ENCODE assay signal across 1 cellular context in genomic region chr19:19515764-19516519, GRCh38.
TF ChIP-seq lines count a peak whose summit lies in the region.

NDUFA13 (plus strand) TSS chr19:19516225; CDS start chr19:19516239, 14 bp downstream.

TF ChIP-seq in HepG2, 621 proteins besides CTCF, POLR2A, EP300 and RAD21 (continued from another document and continues in another):
- TF ChIP-seq ZNF609 (CRISPR knock-in tag; IDR thresholded peaks at IDR 0.05; ENCODE audit: borderline replicate concordance) (no peak; the same call in 1 of the 2 replicates), HBP1 (CRISPR knock-in tag; IDR thresholded peaks at IDR 0.05; ENCODE audit: low read depth) (no peak), AFF4 (CRISPR knock-in tag; IDR thresholded peaks at IDR 0.05) (no peak), BCL3 (CRISPR knock-in tag; IDR thresholded peaks at IDR 0.05) (peak; percentile 84), SIX4 (CRISPR knock-in tag; IDR thresholded peaks at IDR 0.05) (no peak), ZFP37 (CRISPR knock-in tag; IDR thresholded peaks at IDR 0.05; ENCODE audit: borderline replicate concordance) (peak; percentile 52; the same call in 1 of the 2 replicates), KDM5A (IDR thresholded peaks at IDR 0.05; ENCODE audit: borderline replicate concordance, low read length) (peak; percentile 86; the same call in 1 of the 2 replicates), ZNF615 (CRISPR knock-in tag; IDR thresholded peaks at IDR 0.05; ENCODE audit: borderline replicate concordance) (peak; percentile 60; the same call in 1 of the 2 replicates), ARNTL (CRISPR knock-in tag; IDR thresholded peaks at IDR 0.05) (peak; percentile 72; the same call in 1 of the 2 replicates), ZBTB7A (CRISPR knock-in tag; IDR thresholded peaks at IDR 0.05) (no peak; the same call in 1 of the 2 replicates), KLF15 (CRISPR knock-in tag; IDR thresholded peaks at IDR 0.05; ENCODE audit: borderline replicate concordance) (0 out of 2 replicates have a peak, but pooled peaks have one; percentile 41), PAXIP1 (CRISPR knock-in tag; conservative IDR thresholded peaks at IDR 0.05) (0 out of 2 replicates have a peak, but pooled peaks have one; percentile 27), SP140L (CRISPR knock-in tag; IDR thresholded peaks at IDR 0.05; ENCODE audit: borderline replicate concordance) (no peak), THAP7 (CRISPR knock-in tag; IDR thresholded peaks at IDR 0.05) (peak; percentile 100), EZH2 (conservative IDR thresholded peaks at IDR 0.05; ENCODE audit: low read depth, low read length) (no peak), ZNF616 (CRISPR knock-in tag; IDR thresholded peaks at IDR 0.05; ENCODE audit: low read depth) (no peak), MYC (CRISPR knock-in tag; IDR thresholded peaks at IDR 0.05; ENCODE audit: borderline replicate concordance) (peak; percentile 85; the same call in 1 of the 2 replicates), MED1 (CRISPR knock-in tag; IDR thresholded peaks at IDR 0.05) (peak; percentile 83), KDM1A (CRISPR knock-in tag; IDR thresholded peaks at IDR 0.05) (no peak), ZNF264 (CRISPR knock-in tag; IDR thresholded peaks at IDR 0.05) (no peak), SMAD1 (CRISPR knock-in tag; IDR thresholded peaks at IDR 0.05; ENCODE audit: borderline replicate concordance, low read depth) (no peak), ZBTB10 (CRISPR knock-in tag; IDR thresholded peaks at IDR 0.05; ENCODE audit: borderline replicate concordance) (peak; percentile 85; the same call in 1 of the 2 replicates), ZNF367 (CRISPR knock-in tag; IDR thresholded peaks at IDR 0.05; ENCODE audit: borderline replicate concordance) (no peak), TGIF2 (CRISPR knock-in tag; IDR thresholded peaks at IDR 0.05) (no peak), CBFB (CRISPR knock-in tag; IDR thresholded peaks at IDR 0.05) (peak; percentile 64; the same call in 1 of the 2 replicates), KMT2B (CRISPR knock-in tag; IDR thresholded peaks at IDR 0.05) (peak; percentile 88), CEBPZ (IDR thresholded peaks at IDR 0.05; ENCODE audit: low read length) (no peak), ZNF749 (CRISPR knock-in tag; IDR thresholded peaks at IDR 0.05; ENCODE audit: borderline replicate concordance) (0 out of 2 replicates have a peak, but pooled peaks have one; percentile 46), CSRNP2 (CRISPR knock-in tag; conservative IDR thresholded peaks at IDR 0.05; ENCODE audit: low read depth) (no peak), CC2D1A (CRISPR knock-in tag; IDR thresholded peaks at IDR 0.05) (no peak)
